Comparison of ENCODE assay signal across 8 cellular contexts in genomic region chr4:145099653-145100052, GRCh38. TPM values are rescaled to one million over a fixed set of nuclear protein-coding genes. Genes with fewer than 3 reads are reported as not detected.
DNase-seq lines count a peak whose midpoint lies in the region; ATAC-seq and TF ChIP-seq lines count a peak whose summit lies in the region.

No MANE protein-coding gene starts in this region.

- H3K27me3 Mint-ChIP-seq in T-helper 2 cell treated with Interferon-gamma antibody and Interleukin-4, amounts not matched to agents 5 μg/mL and 100 μg/mL, for 36 hours (ENCODE audit: low read depth) = no peaks in the 10 kb centered on the region

- H3K4me1 ChIP-seq in Panc1 (ENCODE audit: control insufficient read depth, insufficient read depth, low read length) (peaks cover 12% of the 10 kb centered on the region), esophagus squamous epithelium (peaks cover 7 to 68% (median 25%) of the 10 kb centered on the region in 3 donors)

- no peaks in the 10 kb centered on the region for H3K9me3 Mint-ChIP-seq in T-helper 2 cell treated with Interferon-gamma antibody and Interleukin-4, amounts not matched to agents 5 μg/mL and 100 μg/mL, for 36 hours
- no peaks in the 10 kb centered on the region for H3K9me3 Mint-ChIP-seq in stimulated activated effector memory CD8-positive, alpha-beta T cell treated with anti-CD3 and anti-CD28 coated beads, Interleukin-12 subunit alpha, Interleukin-12 subunit beta, amount 100 ng/mL, for 72 hours

- H3K36me3 ChIP-seq in Panc1 (ENCODE audit: control insufficient read depth, insufficient read depth, low read length) (peaks cover 26% of the 10 kb centered on the region), esophagus squamous epithelium (peaks cover 0 to 18% (median 2%) of the 10 kb centered on the region in 3 donors)

- H3K27ac ChIP-seq in Panc1 (ENCODE audit: low read length) (peak overlapping the region; percentile 95), esophagus squamous epithelium (peak overlapping the region in 1 of 4 donors; percentile 94)

- H3K27me3 ChIP-seq in Panc1 (ENCODE audit: control insufficient read depth, insufficient read depth, low read length) = no peaks in the 10 kb centered on the region
- H3K27me3 ChIP-seq in esophagus squamous epithelium = no peaks in the 10 kb centered on the region

- H3K4me1 Mint-ChIP-seq in T-helper 2 cell treated with Interferon-gamma antibody and Interleukin-4, amounts not matched to agents 5 μg/mL and 100 μg/mL, for 36 hours (ENCODE audit: low read depth) = peaks cover 18% of the 10 kb centered on the region
- H3K4me1 Mint-ChIP-seq in stimulated activated effector memory CD8-positive, alpha-beta T cell treated with anti-CD3 and anti-CD28 coated beads, Interleukin-12 subunit alpha, Interleukin-12 subunit beta, amount 100 ng/mL, for 72 hours = peaks cover 19% of the 10 kb centered on the region

- WGBS in esophagus squamous epithelium, 2 donors = 14 to 15% methylated on average over 5 of the region's 5 CpGs

- in situ Hi-C loops in Panc1 (cut with HindIII; ENCODE audit: low pct_unique_long_range_greater_than_20kb, low sequenced_read_pairs) = no loop called here

- no peak for DNase-seq in T-helper 2 cell treated with Interferon-gamma antibody and Interleukin-4, amounts not matched to agents 5 μg/mL and 100 μg/mL, for 36 hours (ENCODE audit: low spot score)
- no peak for DNase-seq in T-helper 2 cell
- no peak for DNase-seq in Panc1 (ENCODE audit: low read depth, low spot score)
- DNase-seq in esophagus squamous epithelium (lab: John Stamatoyannopoulos, UW) = no peak
- no peak for DNase-seq in stimulated activated effector memory CD8-positive, alpha-beta T cell treated with anti-CD3 and anti-CD28 coated beads, Interleukin-12 subunit alpha, Interleukin-12 subunit beta, amount 100 ng/mL, for 72 hours (ENCODE audit: low spot score in 2 of 2)
- no peak for DNase-seq in left colon

- peak overlapping the region; percentile 99 for H3K27ac Mint-ChIP-seq in T-helper 2 cell treated with Interferon-gamma antibody and Interleukin-4, amounts not matched to agents 5 μg/mL and 100 μg/mL, for 36 hours
- peak overlapping the region; percentile 96 for H3K27ac Mint-ChIP-seq in stimulated activated effector memory CD8-positive, alpha-beta T cell treated with anti-CD3 and anti-CD28 coated beads, Interleukin-12 subunit alpha, Interleukin-12 subunit beta, amount 100 ng/mL, for 72 hours

- H3K4me3 ChIP-seq in Panc1 (ENCODE audit: low read depth in 2 of 2, low read length in 2 of 2) = peak overlapping the region; percentile 87 to 91; a peak in 3 of 4 replicates
- H3K4me3 ChIP-seq in esophagus squamous epithelium = peak overlapping the region; percentile 61 to 81 (median 74)

- ATAC-seq in Panc1 (no peak), HG03135 (IDR thresholded peaks at IDR 0.05; ENCODE audit: unreplicated experiment) (no peak), left colon (no peak), GM21515 (IDR thresholded peaks at IDR 0.05; ENCODE audit: unreplicated experiment) (no peak)
- ATAC-seq in stimulated activated effector memory CD8-positive, alpha-beta T cell treated with anti-CD3 and anti-CD28 coated beads, Interleukin-12 subunit alpha, Interleukin-12 subunit beta, amount 100 ng/mL, for 72 hours = no peak

- TF ChIP-seq CTCF in Panc1 (IDR thresholded peaks at IDR 0.05) = no peak
- no peak for TF ChIP-seq CTCF in esophagus squamous epithelium (IDR thresholded peaks at IDR 0.05)

- CTCF ChIA-PET in Panc1 (lab: Charles Lee) = no interaction called here

- intact Hi-C loops in Panc1 (cut with micrococcal nuclease; ENCODE audit: unreplicated experiment) (no loop called here), esophagus squamous epithelium (cut with DNase I) (no loop called here), left colon (cut with DNase I, micrococcal nuclease) (no loop called here)

- POLR2A ChIA-PET in Panc1 (lab: Charles Lee) = interaction anchor here (0.6 kb wide), 1 partner anchor 15 kb away, joined by 3 read pairs; no protein-coding TSS in a partner anchor

- peak overlapping the region; percentile 92 for H3K4me3 Mint-ChIP-seq in T-helper 2 cell treated with Interferon-gamma antibody and Interleukin-4, amounts not matched to agents 5 μg/mL and 100 μg/mL, for 36 hours
- H3K4me3 Mint-ChIP-seq in stimulated activated effector memory CD8-positive, alpha-beta T cell treated with anti-CD3 and anti-CD28 coated beads, Interleukin-12 subunit alpha, Interleukin-12 subunit beta, amount 100 ng/mL, for 72 hours = no peak overlapping the region

- H3K9me3 ChIP-seq in Panc1 (ENCODE audit: control insufficient read depth, insufficient read depth, low read depth, low read length) = no peaks in the 10 kb centered on the region
- peaks cover 0 to under 1% (median 0%) of the 10 kb centered on the region in 3 donors for H3K9me3 ChIP-seq in esophagus squamous epithelium

- no peak for TF ChIP-seq POLR2A in esophagus squamous epithelium (IDR thresholded peaks at IDR 0.05)

- H3K36me3 Mint-ChIP-seq in T-helper 2 cell treated with Interferon-gamma antibody and Interleukin-4, amounts not matched to agents 5 μg/mL and 100 μg/mL, for 36 hours (ENCODE audit: low read depth) = peaks cover 13% of the 10 kb centered on the region
- H3K36me3 Mint-ChIP-seq in stimulated activated effector memory CD8-positive, alpha-beta T cell treated with anti-CD3 and anti-CD28 coated beads, Interleukin-12 subunit alpha, Interleukin-12 subunit beta, amount 100 ng/mL, for 72 hours = peaks cover 32% of the 10 kb centered on the region

- no TSS peak for BruUV-seq in Panc1 (replicated peaks; lab: Mats Ljungman, UMichigan)

RNA-seq across cellular contexts. Expression of gene ABCE1, which starts 1.5 kb away (rescaled TPM):
- total RNA-seq in Panc1 (2021; ENCODE audit: unreplicated experiment) = 73.7 TPM
- 42.1 TPM for polyA plus RNA-seq in Panc1 (2012; ENCODE audit: insufficient read length)
- 100 to 1,000 TPM in 1 of 4 donors, 10 to 100 TPM in 3; 54.8 to 109 (median 84.5) TPM for total RNA-seq in esophagus squamous epithelium
- total RNA-seq in left colon = 10 to 100 TPM; 24.5 to 35.2 TPM

RNA-seq across cellular contexts. Expression of gene ANAPC10, which starts 1.7 kb away (rescaled TPM):
- total RNA-seq in Panc1 (2021; ENCODE audit: unreplicated experiment) (10.5 TPM), esophagus squamous epithelium (10 to 100 TPM; 13.1 to 21.2 (median 19.5) TPM), left colon (10 to 100 TPM in 1 of 2 donors, 1 to 10 TPM in 1; 9.9 to 11.8 TPM)
- 4.1 TPM for polyA plus RNA-seq in Panc1 (2012; ENCODE audit: insufficient read length)
